In genomic region chr6:132693478-132693877, GRCh38 we compare ENCODE assay signal across 32 cellular contexts. TPM values are rescaled to one million over a fixed set of nuclear protein-coding genes. Genes with fewer than 3 reads are reported as not detected.
DNase-seq lines count a peak whose midpoint lies in the region; ATAC-seq and TF ChIP-seq lines count a peak whose summit lies in the region.
"Had no signal": no experiment of that assay in that cellular context is flagged by ENCODE, and none has a peak within 500 bp of the region (broad histone marks: within the 10 kb centered on the region; RNA-seq: fewer than 3 reads in every experiment).

No MANE protein-coding gene starts in this region.

- H3K79me2 ChIP-seq in PC-3 (ENCODE audit: low read length): no peaks in the 10 kb centered on the region
- H3K79me2 ChIP-seq: hepatocyte had no signal

- intact Hi-C loops in PC-3 (cut with micrococcal nuclease) (no loop called here), sciatic nerve (cut with DNase I) (no loop called here)

- no peak overlapping the region for H3K9ac ChIP-seq in PC-3 (ENCODE audit: low read length)

- TF ChIP-seq CTCF in PC-3 (conservative IDR thresholded peaks at IDR 0.05; ENCODE audit: low read depth, low read length): no peak
- no peak for TF ChIP-seq CTCF in cardiac fibroblast (IDR thresholded peaks at IDR 0.05; ENCODE audit: low read depth, low read length)
- TF ChIP-seq CTCF in fibroblast of villous mesenchyme (IDR thresholded peaks at IDR 0.05; ENCODE audit: insufficient read depth, low read depth, low read length): no peak

- H3K9me2 ChIP-seq in PC-3 (replicated peaks; ENCODE audit: low read length): no peaks in the 10 kb centered on the region

- peaks cover 9% of the 10 kb centered on the region; the same call in 1 of the 2 replicates for H3K4me1 ChIP-seq in PC-3 (ENCODE audit: insufficient read depth, low read length)
- H3K4me1 ChIP-seq: gastroesophageal sphincter had no signal

- H2AFZ ChIP-seq in PC-3 (ENCODE audit: low read length): no peak overlapping the region
- H2AFZ ChIP-seq: hepatocyte had no signal

- DNase-seq in PC-3: peak; percentile 63
- DNase-seq in cardiac fibroblast (ENCODE audit: low read depth in 2 of 2): peak; percentile 80 to 82
- DNase-seq in fibroblast of villous mesenchyme (ENCODE audit: low read depth): peak; percentile 40
- no peak for DNase-seq in sciatic nerve (ENCODE audit: low spot score)
- DNase-seq in activated CD4-positive, alpha-beta T cell treated with anti-CD3 and anti-CD28 coated beads, Interleukin-2, amount 50 U/mL, for 48 hours: no peak
- no peak for DNase-seq in NCI-H82 treated with DMSO at 0.1 percent for 48 hours (lab: John Stamatoyannopoulos, UW; ENCODE audit: unreplicated experiment)
- no peak for DNase-seq in NCI-H345 (lab: John Stamatoyannopoulos, UW)
- DNase-seq: activated CD4-positive, alpha-beta T cell treated with anti-CD3 and anti-CD28 coated beads for 4 hours; activated CD8-positive, alpha-beta memory T cell treated with anti-CD3 and anti-CD28 coated beads for 24 hours; activated effector memory CD4-positive, alpha-beta T cell treated with anti-CD3 and anti-CD28 coated beads, Interleukin-2, amount 50 U/mL, for 16 hours; activated naive CD8-positive, alpha-beta T cell treated with anti-CD3 and anti-CD28 coated beads for 36 hours; effector CD4-positive, alpha-beta T cell; HCEC 1CT; left cardiac atrium; mesendoderm; naive B cell; NCI-H1092; NCI-H187; NCI-H2171 treated with DMSO at 0.1 percent for 48 hours; NCI-H524 treated with DMSO at 0.1 percent for 48 hours; NK-92 treated with Interleukin-12 subunit alpha and Interleukin-12 subunit beta, amount 100 ng/mL, for 24 hours; SHP77 treated with DMSO at 0.1 percent for 48 hours; stimulated activated CD4-positive, alpha-beta T cell treated with anti-CD3 and anti-CD28 coated beads, Interleukin-12 subunit alpha, Interleukin-12 subunit beta, amount 100 ng/mL, for 4 hours; stimulated activated CD4-positive, alpha-beta T cell treated with anti-CD3 and anti-CD28 coated beads, Interleukin-4, amount 100 ng/mL, for 1 hour; upper lobe of left lung had no signal

- H3F3A ChIP-seq in PC-3 (ENCODE audit: low read length, unreplicated experiment): no peaks in the 10 kb centered on the region

- POLR2A ChIA-PET in PC-3 (lab: Charles Lee; ENCODE audit: unreplicated experiment): no interaction called here

- H3K4me2 ChIP-seq in PC-3 (ENCODE audit: low read length): no peak overlapping the region
- H3K4me2 ChIP-seq: hepatocyte had no signal

- H3K4me3 ChIP-seq in PC-3 (ENCODE audit: low read length): no peak overlapping the region
- no peak overlapping the region for H3K4me3 ChIP-seq in cardiac fibroblast (replicated peaks in 1 of 2; ENCODE audit: low read depth in 2 of 2, low read length in 2 of 2)
- H3K4me3 ChIP-seq in fibroblast of villous mesenchyme (ENCODE audit: low read depth, low read length): no peak overlapping the region
- H3K4me3 ChIP-seq: gastroesophageal sphincter, hepatocyte, upper lobe of left lung had no signal

- no TSS peak for BruUV-seq in PC-3 (replicated peaks; lab: Mats Ljungman, UMichigan)

- H3K27ac ChIP-seq in PC-3 (ENCODE audit: low read length): no peak overlapping the region
- H3K27ac ChIP-seq: epithelial cell of prostate, gastroesophageal sphincter, hepatocyte, HL-60, neutrophil, upper lobe of left lung had no signal

- no peaks in the 10 kb centered on the region for H3K9me3 ChIP-seq in PC-3 (ENCODE audit: low read length)
- H3K9me3 ChIP-seq: neutrophil had no signal

- no peaks in the 10 kb centered on the region for H3K27me3 ChIP-seq in PC-3 (ENCODE audit: low read length)
- H3K27me3 ChIP-seq: gastroesophageal sphincter, hepatocyte, neutrophil, upper lobe of left lung had no signal

- ATAC-seq in PC-3: peak; percentile 43; the same call in 1 of the 2 replicates
- peak; percentile 61 for ATAC-seq in sciatic nerve
- ATAC-seq: gastroesophageal sphincter; left cardiac atrium; stimulated activated effector memory CD8-positive, alpha-beta T cell treated with anti-CD3 and anti-CD28 coated beads, Interleukin-12 subunit alpha, Interleukin-12 subunit beta, amount 100 ng/mL, for 72 hours had no signal

- CTCF ChIA-PET in PC-3 (lab: Charles Lee): no interaction called here

- H4K20me1 ChIP-seq in PC-3 (ENCODE audit: low read length): no peaks in the 10 kb centered on the region

- H3K36me3 ChIP-seq in PC-3 (ENCODE audit: low read depth, low read length): no peaks in the 10 kb centered on the region
- H3K36me3 ChIP-seq: gastroesophageal sphincter, upper lobe of left lung had no signal

RNA-seq across cellular contexts. Expression of gene VNN1, which starts 20.4 kb away (rescaled TPM):
- 0.04 and 0.12 TPM in 2 replicates for total RNA-seq in PC-3 (2014; rRNA removed)
- under 0.01 TPM in 2 replicates for total RNA-seq in fibroblast of villous mesenchyme
- total RNA-seq in sciatic nerve: 1.2 TPM
- total RNA-seq: activated naive CD8-positive, alpha-beta T cell treated with anti-CD3 and anti-CD28 coated beads for 36 hours had no signal

RNA-seq across cellular contexts. Expression of gene TAAR1, which starts 34.5 kb away (rescaled TPM):
- total RNA-seq in PC-3 (2014; rRNA removed) (not detected in 2 replicates), fibroblast of villous mesenchyme (not detected in 2 replicates), sciatic nerve (not detected)
- total RNA-seq: activated naive CD8-positive, alpha-beta T cell treated with anti-CD3 and anti-CD28 coated beads for 36 hours; gastroesophageal sphincter; hepatocyte; left cardiac atrium; LHCN-M2; upper lobe of left lung had no signal

Comparison
In these comparisons a context has a peak if more than half of its experiments do, and no peak if none do; other contexts are left out.
1. DNase-seq: peak in PC-3 (single experiment), cardiac fibroblast (2 of 2) and fibroblast of villous mesenchyme (single experiment); none in sciatic nerve (single experiment), activated CD4-positive, alpha-beta T cell treated with anti-CD3 and anti-CD28 coated beads, Interleukin-2, amount 50 U/mL, for 48 hours (0 of 2), NCI-H82 treated with DMSO at 0.1 percent for 48 hours (single experiment) and NCI-H345 (single experiment).